15 cellular contexts compared by ENCODE assay signal in the genomic region with DNA sequence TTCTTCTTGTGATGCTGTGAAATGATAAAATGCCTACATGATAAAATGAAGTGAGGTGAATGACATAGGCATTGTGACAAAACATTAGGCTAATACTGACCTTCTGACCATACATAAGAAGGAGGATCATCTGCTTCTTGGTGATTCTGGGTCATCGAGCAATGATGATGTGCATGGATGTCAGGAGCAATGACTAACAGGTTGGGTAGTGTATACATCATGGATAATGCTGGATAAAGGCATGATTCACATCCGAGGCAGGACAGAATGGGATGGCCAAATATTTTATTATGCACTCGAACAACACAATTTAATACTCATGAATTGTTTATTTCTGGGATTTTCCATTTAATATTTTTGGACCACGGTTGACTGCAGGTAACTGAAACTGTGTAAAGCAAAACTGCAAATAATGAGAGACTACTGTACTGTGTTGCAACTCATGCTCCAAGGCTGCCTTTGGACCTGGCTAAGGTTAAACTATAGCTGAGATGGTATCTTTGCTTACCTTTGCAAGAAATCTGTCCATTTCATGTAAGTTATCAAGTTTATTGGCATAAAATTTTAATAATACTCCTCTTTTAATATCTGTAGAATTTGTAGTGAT. TPM values are rescaled to one million over a fixed set of nuclear protein-coding genes. Genes with fewer than 3 reads are reported as not detected.
"Had no signal": no experiment of that assay in that cellular context is flagged by ENCODE, and none has a peak within 500 bp of the region (broad histone marks: within the 10 kb centered on the region; RNA-seq: fewer than 3 reads in every experiment).

No MANE protein-coding gene starts in this region.

- ATAC-seq: activated CD8-positive, alpha-beta memory T cell treated with anti-CD3 and anti-CD28 coated beads, Interleukin-2, amount 10 ng/mL, durations not matched to agents 7 days and 5 days; heart left ventricle had no signal

- H3K36me3 ChIP-seq: heart left ventricle, left ventricle myocardium inferior, neural progenitor cell, ovary had no signal

- H3K4me3 ChIP-seq: heart left ventricle, left ventricle myocardium inferior, neural progenitor cell, ovary had no signal

- DNase-seq: activated CD4-positive, alpha-beta T cell treated with anti-CD3 and anti-CD28 coated beads, Interleukin-2, amount 50 U/mL, for 4 hours; activated CD4-positive, CD25-positive, alpha-beta regulatory T cell treated with anti-CD3 and anti-CD28 coated beads, Interleukin-2, amount 50 U/mL, for 72 hours; activated CD8-positive, alpha-beta memory T cell treated with anti-CD3 and anti-CD28 coated beads, Interleukin-2, amount 10 ng/mL, durations not matched to agents 7 days and 5 days; activated effector memory CD4-positive, alpha-beta T cell treated with Interleukin-2 at 50 U/mL for 16 hours; activated T-cell treated with anti-CD3 and anti-CD28 coated beads, Interleukin-2, amount 50 U/mL, for 24 hours; amniotic stem cell; endodermal cell; foreskin melanocyte; heart left ventricle; left ventricle myocardium inferior; ovary; stimulated activated CD4-positive, alpha-beta T cell treated with anti-CD3 and anti-CD28 coated beads, Interleukin-15, amount 100 ng/mL, for 24 hours; stimulated activated CD4-positive, alpha-beta T cell treated with anti-CD3 and anti-CD28 coated beads, Interleukin-4, amount 100 ng/mL, for 24 hours; T-helper 9 cell had no signal

- H3K27me3 ChIP-seq: neural progenitor cell, ovary had no signal

- H3K9me3 ChIP-seq: heart left ventricle, left ventricle myocardium inferior, ovary had no signal

RNA-seq across cellular contexts. Expression of gene SLC25A21, which starts 7.6 kb away (rescaled TPM):
- total RNA-seq: activated CD8-positive, alpha-beta memory T cell treated with anti-CD3 and anti-CD28 coated beads, Interleukin-2, amount 10 ng/mL, durations not matched to agents 7 days and 5 days had no signal

RNA-seq across cellular contexts. Expression of gene MIPOL1, which starts 17.7 kb away (rescaled TPM):
- total RNA-seq: activated CD8-positive, alpha-beta memory T cell treated with anti-CD3 and anti-CD28 coated beads, Interleukin-2, amount 10 ng/mL, durations not matched to agents 7 days and 5 days had no signal
